8 cellular contexts compared by ENCODE assay signal in the genomic region with DNA sequence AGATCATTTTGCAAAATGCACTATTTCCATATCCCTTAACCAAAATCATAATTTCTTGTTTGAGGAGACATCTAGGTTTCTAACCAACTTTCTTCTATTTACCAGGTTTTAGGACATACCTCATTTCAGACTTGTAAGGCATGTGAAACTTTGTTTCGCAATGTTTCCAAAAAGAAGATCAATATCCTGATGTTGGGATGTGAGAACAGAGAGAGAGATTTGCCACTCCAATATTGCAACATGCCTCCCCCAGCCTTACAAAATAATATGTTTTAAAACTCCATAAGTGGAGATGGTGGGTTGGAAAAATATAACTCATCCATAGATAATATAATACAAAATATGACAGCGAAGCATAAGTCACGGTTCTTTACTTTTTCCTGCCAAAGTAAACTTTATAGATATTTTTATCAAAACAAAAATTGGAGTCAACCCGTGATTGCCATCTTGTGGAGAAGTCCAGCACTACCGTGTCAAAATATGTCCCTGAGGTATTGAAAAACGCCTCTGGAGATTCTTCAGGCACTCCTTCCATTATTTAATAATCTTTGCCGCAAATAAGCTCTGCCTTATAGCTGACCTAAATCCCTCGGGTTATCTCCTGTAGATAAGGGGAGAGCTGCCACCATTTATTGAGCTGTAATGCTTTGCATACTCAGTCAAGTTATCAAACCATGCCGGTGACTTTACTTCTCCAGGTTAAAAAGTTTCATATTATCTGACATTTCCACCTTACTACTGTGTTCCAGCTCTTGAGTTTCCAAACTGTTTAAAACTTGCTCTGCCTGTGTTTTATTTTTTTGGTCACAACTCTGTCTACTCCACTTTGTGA.
DNase-seq lines count a peak whose midpoint lies in the region; ATAC-seq lines count a peak whose summit lies in the region.

No MANE protein-coding gene starts in this region.

- in situ Hi-C loops in KBM-7 (cut with MboI; ENCODE audit: low pct_unique_long_range_greater_than_20kb, low sequenced_read_pairs): no loop called here

- no peak overlapping the region for H3K4me3 Mint-ChIP-seq in activated T-cell treated with anti-CD3 and anti-CD28 coated beads, Interleukin-2, amount 50 U/mL, for 4 hours

- no peak for ATAC-seq in activated T-cell treated with anti-CD3 and anti-CD28 coated beads, Interleukin-2, amount 50 U/mL, for 4 hours
- no peak for ATAC-seq in GM21515 (IDR thresholded peaks at IDR 0.05; ENCODE audit: unreplicated experiment)

- H3K9me3 Mint-ChIP-seq in activated T-cell treated with anti-CD3 and anti-CD28 coated beads, Interleukin-2, amount 50 U/mL, for 4 hours: no peaks in the 10 kb centered on the region

- no peaks in the 10 kb centered on the region for H3K27me3 Mint-ChIP-seq in activated T-cell treated with anti-CD3 and anti-CD28 coated beads, Interleukin-2, amount 50 U/mL, for 4 hours (ENCODE audit: low read depth)

- no peaks in the 10 kb centered on the region for H3K4me1 Mint-ChIP-seq in activated T-cell treated with anti-CD3 and anti-CD28 coated beads, Interleukin-2, amount 50 U/mL, for 4 hours (ENCODE audit: low read depth)

- DNase-seq in DMS53 (lab: John Stamatoyannopoulos, UW) (peak; percentile 53), DMS53 treated with DMSO at 0.1 percent for 48 hours (lab: John Stamatoyannopoulos, UW; ENCODE audit: unreplicated experiment) (no peak), KBM-7 (peak; percentile 23), SKM-1 treated with dmso at 0.1 percent for 144 hours (lab: John Stamatoyannopoulos, UW; ENCODE audit: unreplicated experiment) (peak; percentile 68), hepatic stellate cell (ENCODE audit: low spot score) (peak; percentile 10), activated T-cell treated with anti-CD3 and anti-CD28 coated beads for 4 hours (no peak)
- no peak for DNase-seq in activated T-cell treated with anti-CD3 and anti-CD28 coated beads, Interleukin-2, amount 50 U/mL, for 4 hours

- H3K36me3 Mint-ChIP-seq in activated T-cell treated with anti-CD3 and anti-CD28 coated beads, Interleukin-2, amount 50 U/mL, for 4 hours (ENCODE audit: insufficient read depth): no peaks in the 10 kb centered on the region

Comparison
In these comparisons a context has a peak if more than half of its experiments do, and no peak if none do; other contexts are left out.
1. DNase-seq: peak in DMS53 (single experiment), KBM-7 (single experiment), SKM-1 treated with dmso at 0.1 percent for 144 hours (single experiment) and hepatic stellate cell (single experiment); none in DMS53 treated with DMSO at 0.1 percent for 48 hours (single experiment), activated T-cell treated with anti-CD3 and anti-CD28 coated beads for 4 hours (single experiment) and activated T-cell treated with anti-CD3 and anti-CD28 coated beads, Interleukin-2, amount 50 U/mL, for 4 hours (single experiment).